ENCODE assay signal across 11 cellular contexts in genomic region chr1:153866045-153866850, GRCh38. TPM values are rescaled to one million over a fixed set of nuclear protein-coding genes. Genes with fewer than 3 reads are reported as not detected.
DNase-seq lines count a peak whose midpoint lies in the region; ATAC-seq lines count a peak whose summit lies in the region.
"Had no signal": no experiment of that assay in that cellular context is flagged by ENCODE, and none has a peak within 500 bp of the region (broad histone marks: within the 10 kb centered on the region; RNA-seq: fewer than 3 reads in every experiment).

No MANE protein-coding gene starts in this region.

- H4K91ac ChIP-seq in trophoblast cell (ENCODE audit: low read depth, low read length) (no peak overlapping the region), neuronal stem cell (ENCODE audit: low read depth, low read length, poor library complexity) (no peak overlapping the region)

- H2AFZ ChIP-seq in trophoblast cell (ENCODE audit: insufficient read depth, low read length, poor library complexity), result no peak overlapping the region
- no peak overlapping the region for H2AFZ ChIP-seq in neuronal stem cell (ENCODE audit: low read length)

- DNase-seq in CD8-positive, alpha-beta memory T cell, result no peak
- DNase-seq in HCEC 1CT (peak; percentile 48), memory B cell (ENCODE audit: low spot score in 2 of 2) (no peak), trophoblast cell (no peak), COR-L47 (lab: John Stamatoyannopoulos, UW) (no peak), neuronal stem cell (ENCODE audit: low spot score) (no peak)
- no peak for DNase-seq in stimulated activated CD4-positive, alpha-beta T cell treated with anti-CD3 and anti-CD28 coated beads, Interleukin-4, amount 100 ng/mL, for 24 hours
- DNase-seq: activated T-cell treated with anti-CD3 and anti-CD28 coated beads, Interleukin-2, amount 50 U/mL, for 4 hours; islet precursor cell; NCI-H226 had no signal

- POLR2A ChIA-PET in CD8-positive, alpha-beta memory T cell (lab: Charles Lee), result interaction anchor here (0.6 kb wide), 1 partner anchor 1661 kb away, joined by 7 read pairs; no protein-coding TSS in a partner anchor

- no peak overlapping the region for H3K4me3 ChIP-seq in CD8-positive, alpha-beta memory T cell (ENCODE audit: low read length)
- H3K4me3 ChIP-seq in trophoblast cell (ENCODE audit: low read depth, low read length) (no peak overlapping the region), neuronal stem cell (ENCODE audit: low read length in 2 of 2) (no peak overlapping the region)

- H3K9ac ChIP-seq in trophoblast cell (ENCODE audit: low read length) (no peak overlapping the region), neuronal stem cell (ENCODE audit: low read depth, low read length, poor library complexity) (no peak overlapping the region)

- H3K23ac ChIP-seq in trophoblast cell (ENCODE audit: low read length) (no peak overlapping the region), neuronal stem cell (ENCODE audit: low read depth, low read length, poor library complexity) (no peak overlapping the region)

- H3K36me3 Mint-ChIP-seq in CD8-positive, alpha-beta memory T cell, result peaks cover 5 to 30% (median 6%) of the 10 kb centered on the region in 3 donors
- peaks cover 27% of the 10 kb centered on the region for H3K36me3 Mint-ChIP-seq in activated T-helper 17 cell treated with anti-CD3 and anti-CD28 coated beads, Interleukin-2, amount 50 U/mL, for 72 hours (ENCODE audit: low read depth)
- H3K36me3 Mint-ChIP-seq in memory B cell, result peaks cover 10% of the 10 kb centered on the region

- H3K4me2 ChIP-seq in trophoblast cell (ENCODE audit: low read length) (no peak overlapping the region), neuronal stem cell (ENCODE audit: insufficient read depth, low read length, poor library complexity, severe bottlenecking) (no peak overlapping the region)

- H3K18ac ChIP-seq in trophoblast cell (ENCODE audit: low read length), result no peak overlapping the region
- H3K18ac ChIP-seq in neuronal stem cell (ENCODE audit: low read length), result no peak overlapping the region

- no peak overlapping the region for H2BK5ac ChIP-seq in trophoblast cell (ENCODE audit: low read depth, low read length, poor library complexity)
- no peak overlapping the region for H2BK5ac ChIP-seq in neuronal stem cell (ENCODE audit: low read length)

- no peak overlapping the region for H3K14ac ChIP-seq in trophoblast cell (ENCODE audit: low read length)
- H3K14ac ChIP-seq in neuronal stem cell (ENCODE audit: low read length), result no peak overlapping the region

- H3K4me3 Mint-ChIP-seq in CD8-positive, alpha-beta memory T cell, result peak overlapping the region in 2 of 7 donors; percentile 0 to 37
- no peak overlapping the region for H3K4me3 Mint-ChIP-seq in activated T-helper 17 cell treated with anti-CD3 and anti-CD28 coated beads, Interleukin-2, amount 50 U/mL, for 72 hours
- peak overlapping the region; percentile 21 for H3K4me3 Mint-ChIP-seq in memory B cell
- H3K4me3 Mint-ChIP-seq: activated T-cell treated with anti-CD3 and anti-CD28 coated beads, Interleukin-2, amount 50 U/mL, for 4 hours had no signal

- WGBS in trophoblast cell (ENCODE audit: extremely low coverage, insufficient coverage, insufficient read length), result no CpG with 5 or more reads among the region's 6 CpGs
- WGBS in neuronal stem cell (ENCODE audit: extremely low coverage in 2 of 2, insufficient read length in 2 of 2, insufficient replicate concordance in 1 of 2), 2 donors, result no CpG with 5 or more reads among the region's 6 CpGs

- no peak overlapping the region for H2BK15ac ChIP-seq in neuronal stem cell (ENCODE audit: low read length)

- no peak overlapping the region for H2BK120ac ChIP-seq in trophoblast cell (ENCODE audit: insufficient read depth, low read length, poor library complexity)
- no peak overlapping the region for H2BK120ac ChIP-seq in neuronal stem cell (ENCODE audit: low read depth, low read length)

- no peaks in the 10 kb centered on the region for H3K27me3 Mint-ChIP-seq in CD8-positive, alpha-beta memory T cell
- H3K27me3 Mint-ChIP-seq in activated T-helper 17 cell treated with anti-CD3 and anti-CD28 coated beads, Interleukin-2, amount 50 U/mL, for 72 hours, result no peaks in the 10 kb centered on the region
- H3K27me3 Mint-ChIP-seq in memory B cell, result no peaks in the 10 kb centered on the region

- peaks cover 40 to 58% (median 49%) of the 10 kb centered on the region in 3 donors for H3K4me1 Mint-ChIP-seq in CD8-positive, alpha-beta memory T cell
- H3K4me1 Mint-ChIP-seq in activated T-helper 17 cell treated with anti-CD3 and anti-CD28 coated beads, Interleukin-2, amount 50 U/mL, for 72 hours, result peaks cover 24% of the 10 kb centered on the region
- peaks cover 22% of the 10 kb centered on the region for H3K4me1 Mint-ChIP-seq in memory B cell

- no peak for ATAC-seq in activated T-helper 17 cell treated with anti-CD3 and anti-CD28 coated beads, Interleukin-2, amount 50 U/mL, for 72 hours (replicated peaks)
- peak; percentile 45 for ATAC-seq in memory B cell (ENCODE audit: low read depth)
- ATAC-seq: activated T-cell treated with anti-CD3 and anti-CD28 coated beads, Interleukin-2, amount 50 U/mL, for 4 hours had no signal

- no peaks in the 10 kb centered on the region for H3K36me3 ChIP-seq in CD8-positive, alpha-beta memory T cell (ENCODE audit: insufficient read depth, low read length)
- H3K36me3 ChIP-seq in trophoblast cell (ENCODE audit: control insufficient read depth in 1 of 2, insufficient read depth in 2 of 2, low read length in 2 of 2) (peaks cover 0 to 3% of the 10 kb centered on the region in 2 experiments), neuronal stem cell (replicated peaks in 1 of 2; ENCODE audit: control insufficient read depth in 2 of 2, insufficient read depth in 2 of 2, low read length in 2 of 2) (peaks cover 3 to 12% of the 10 kb centered on the region in 2 donors)

- H3K4ac ChIP-seq in trophoblast cell (ENCODE audit: low read depth, low read length) (no peak overlapping the region), neuronal stem cell (ENCODE audit: low read length) (no peak overlapping the region)

- H2AK5ac ChIP-seq in trophoblast cell (ENCODE audit: low read length) (no peak overlapping the region), neuronal stem cell (ENCODE audit: low read depth, low read length) (no peak overlapping the region)

- no peaks in the 10 kb centered on the region for H3K27me3 ChIP-seq in CD8-positive, alpha-beta memory T cell (ENCODE audit: insufficient read depth, low read length, poor library complexity, severe bottlenecking)
- H3K27me3 ChIP-seq in trophoblast cell (ENCODE audit: insufficient read depth, low read length) (no peaks in the 10 kb centered on the region), neuronal stem cell (ENCODE audit: control insufficient read depth in 3 of 3, insufficient read depth in 3 of 3, low read depth in 1 of 3, low read length in 3 of 3) (no peaks in the 10 kb centered on the region)

- H3K27ac ChIP-seq in CD8-positive, alpha-beta memory T cell (ENCODE audit: low read depth, low read length), result no peak overlapping the region
- no peak overlapping the region for H3K27ac ChIP-seq in trophoblast cell (ENCODE audit: low read depth, low read length)
- no peak overlapping the region for H3K27ac ChIP-seq in neuronal stem cell (replicated peaks; ENCODE audit: low read length)

- peak overlapping the region; percentile 0 to 84 (median 64) for H3K27ac Mint-ChIP-seq in CD8-positive, alpha-beta memory T cell
- H3K27ac Mint-ChIP-seq in activated T-helper 17 cell treated with anti-CD3 and anti-CD28 coated beads, Interleukin-2, amount 50 U/mL, for 72 hours, result peak overlapping the region; percentile 74
- peak overlapping the region; percentile 84 for H3K27ac Mint-ChIP-seq in memory B cell

- H4K8ac ChIP-seq in trophoblast cell (ENCODE audit: low read depth, low read length) (no peak overlapping the region), neuronal stem cell (ENCODE audit: low read depth, low read length) (no peak overlapping the region)

- no peaks in the 10 kb centered on the region for H3K79me1 ChIP-seq in trophoblast cell (ENCODE audit: low read length)
- H3K79me1 ChIP-seq in neuronal stem cell (ENCODE audit: low read depth, low read length), result no peaks in the 10 kb centered on the region

- CTCF ChIA-PET in CD8-positive, alpha-beta memory T cell (lab: Charles Lee), result interaction anchor here (0.7 kb wide), 1 partner anchor 26 kb away, joined by 4 read pairs; no protein-coding TSS in a partner anchor

- H3K9me3 Mint-ChIP-seq in CD8-positive, alpha-beta memory T cell, result no peaks in the 10 kb centered on the region
- no peaks in the 10 kb centered on the region for H3K9me3 Mint-ChIP-seq in activated T-helper 17 cell treated with anti-CD3 and anti-CD28 coated beads, Interleukin-2, amount 50 U/mL, for 72 hours
- H3K9me3 Mint-ChIP-seq in memory B cell, result no peaks in the 10 kb centered on the region
- H3K9me3 Mint-ChIP-seq: activated T-cell treated with anti-CD3 and anti-CD28 coated beads, Interleukin-2, amount 50 U/mL, for 4 hours had no signal

- peaks cover 2% of the 10 kb centered on the region for H3K79me2 ChIP-seq in trophoblast cell (ENCODE audit: control insufficient read depth, insufficient read depth, low read length, poor library complexity)

- H3K9me3 ChIP-seq in CD8-positive, alpha-beta memory T cell (ENCODE audit: low read length), result no peaks in the 10 kb centered on the region
- H3K9me3 ChIP-seq in trophoblast cell (ENCODE audit: insufficient read depth, low read depth, low read length) (no peaks in the 10 kb centered on the region), neuronal stem cell (replicated peaks in 1 of 2; ENCODE audit: control insufficient read depth in 2 of 2, insufficient read depth in 1 of 2, low read depth in 1 of 2, low read length in 2 of 2) (peaks cover 0 to 10% of the 10 kb centered on the region in 2 donors)

- H4K12ac ChIP-seq in trophoblast cell (ENCODE audit: low read depth, low read length), result no peak overlapping the region

- peaks cover 11% of the 10 kb centered on the region for H3K4me1 ChIP-seq in CD8-positive, alpha-beta memory T cell (ENCODE audit: insufficient read depth, low read length)
- H3K4me1 ChIP-seq in trophoblast cell (ENCODE audit: control insufficient read depth in 1 of 2, insufficient read depth in 2 of 2, low read length in 2 of 2), result no peaks in the 10 kb centered on the region
- no peaks in the 10 kb centered on the region for H3K4me1 ChIP-seq in neuronal stem cell (ENCODE audit: control insufficient read depth in 2 of 2, insufficient read depth in 1 of 2, low read depth in 1 of 2, low read length in 2 of 2)

- H2BK12ac ChIP-seq in trophoblast cell (ENCODE audit: low read length), result no peak overlapping the region
- no peak overlapping the region for H2BK12ac ChIP-seq in neuronal stem cell (ENCODE audit: low read length)

RNA-seq across cellular contexts. Expression of gene GATAD2B, which starts 56.5 kb away (rescaled TPM):
- 10 to 100 TPM; 64.9 to 71.9 TPM for total RNA-seq in CD8-positive, alpha-beta memory T cell
- polyA plus RNA-seq in CD8-positive, alpha-beta memory T cell, result 5.6 TPM
- 10 to 100 TPM; 47.8 to 51.1 TPM for total RNA-seq in activated T-helper 17 cell treated with anti-CD3 and anti-CD28 coated beads, Interleukin-2, amount 50 U/mL, for 72 hours
- polyA plus RNA-seq in trophoblast cell (2013), result 22.8 and 23.4 TPM in 2 replicates
- polyA plus RNA-seq in neuronal stem cell (2013, experiment 1 of 2), result 26.6 TPM
- 27.7 TPM for polyA plus RNA-seq in neuronal stem cell (2013, experiment 2 of 2)
